Comparison of ENCODE assay signal across 21 cellular contexts in the genomic region with DNA sequence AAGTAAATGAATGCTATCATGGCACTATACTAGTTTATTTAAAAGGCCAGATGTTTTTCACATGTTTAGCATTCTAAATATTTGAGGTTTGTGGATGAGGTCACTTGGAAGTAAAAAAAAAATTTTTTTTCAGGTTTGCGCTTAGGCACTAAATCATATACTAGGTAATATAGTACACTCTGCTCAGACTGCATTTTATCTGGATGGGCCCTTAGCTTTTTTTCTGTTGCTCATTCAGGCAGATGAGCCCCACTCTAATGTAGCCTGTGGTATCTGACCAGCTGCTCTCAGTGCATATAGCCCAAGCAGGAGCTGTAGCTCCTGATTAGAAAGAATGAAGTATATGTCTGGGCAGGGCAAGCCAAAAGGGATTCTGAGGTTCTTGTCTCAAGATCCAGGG.
"Had no signal": no experiment of that assay in that cellular context is flagged by ENCODE, and none has a peak within 500 bp of the region (broad histone marks: within the 10 kb centered on the region; RNA-seq: fewer than 3 reads in every experiment).

No MANE protein-coding gene starts in this region.

- DNase-seq: activated CD4-positive, alpha-beta memory T cell treated with anti-CD3 and anti-CD28 coated beads for 36 hours; activated CD4-positive, alpha-beta T cell treated with anti-CD3 and anti-CD28 coated beads, Interleukin-2, amount 10 ng/mL, durations not matched to agents 7 days and 5 days; activated CD4-positive, CD25-positive, alpha-beta regulatory T cell; activated naive CD4-positive, alpha-beta T cell treated with anti-CD3 and anti-CD28 coated beads, Interleukin-2, amount 50 U/mL, for 16 hours; activated naive CD8-positive, alpha-beta T cell treated with anti-CD3 and anti-CD28 coated beads, Interleukin-2, amount 10 ng/mL, durations not matched to agents 7 days and 5 days; activated T-cell treated with anti-CD3 and anti-CD28 coated beads for 4 hours; activated T-cell treated with anti-CD3 and anti-CD28 coated beads, Interleukin-2, amount 50 U/mL, for 72 hours; adrenal gland; anterior cingulate cortex; body of pancreas; central memory CD4-positive, alpha-beta T cell; Karpas-422; MM.1S; NCI-H1105; NCI-H1436; NCI-H187; NCI-H345; NCI-H510A; SHP77; T-cell had no signal

- H3K4me3 ChIP-seq: adrenal gland, body of pancreas had no signal

- H3K9me3 ChIP-seq: adrenal gland, body of pancreas had no signal

- H3K36me3 ChIP-seq: adrenal gland had no signal

- H3K27ac ChIP-seq: adrenal gland, body of pancreas, VCaP had no signal

- H3K4me1 ChIP-seq: body of pancreas had no signal

- H3K27me3 ChIP-seq: adrenal gland, body of pancreas had no signal

- ATAC-seq: body of pancreas, T-cell had no signal
